ENCODE assay signal across 26 cellular contexts in genomic region chr13:49305824-49306425, GRCh38. TPM values are rescaled to one million over a fixed set of nuclear protein-coding genes. Genes with fewer than 3 reads are reported as not detected.
DNase-seq lines count a peak whose midpoint lies in the region; ATAC-seq and TF ChIP-seq lines count a peak whose summit lies in the region.
"Had no signal": no experiment of that assay in that cellular context is flagged by ENCODE, and none has a peak within 500 bp of the region (broad histone marks: within the 10 kb centered on the region; RNA-seq: fewer than 3 reads in every experiment).

No MANE protein-coding gene starts in this region.

- H3K9me3 Mint-ChIP-seq in neural progenitor cell, result no peaks in the 10 kb centered on the region
- H3K9me3 Mint-ChIP-seq: activated CD4-positive, alpha-beta memory T cell treated with anti-CD3 and anti-CD28 coated beads, Interleukin-2, amount 10 ng/mL, durations not matched to agents 7 days and 5 days; activated naive CD8-positive, alpha-beta T cell treated with anti-CD3 and anti-CD28 coated beads, Interleukin-2, amount 10 ng/mL, durations not matched to agents 7 days and 5 days; activated T-helper 2 cell treated with anti-CD3 and anti-CD28 coated beads, Interferon-gamma antibody, Interleukin-2, Interleukin-4, amounts not matched to agents 10 μg/mL and 5 μg/mL and 100 μg/mL, durations not matched to agents 14 hours and 24 hours and 36 hours; central memory CD8-positive, alpha-beta T cell; naive B cell; stimulated activated memory B cell treated with anti-CD40 and anti-IgM and Interleukin-4, amounts not matched to agents 10 μg/mL and 1 μg/mL and 100 μg/mL, for 72 hours had no signal

- no peaks in the 10 kb centered on the region for H3K36me3 ChIP-seq in neural progenitor cell
- peaks cover 0 to 12% (median 0%) of the 10 kb centered on the region in 3 donors for H3K36me3 ChIP-seq in tibial nerve
- no peaks in the 10 kb centered on the region for H3K36me3 ChIP-seq in Peyer's patch
- H3K36me3 ChIP-seq: HAP-1, transverse colon had no signal

- no peaks in the 10 kb centered on the region for H3K27me3 ChIP-seq in neural progenitor cell
- H3K27me3 ChIP-seq in tibial nerve, result no peaks in the 10 kb centered on the region
- H3K27me3 ChIP-seq in Peyer's patch, result no peaks in the 10 kb centered on the region
- H3K27me3 ChIP-seq: heart right ventricle, transverse colon had no signal

- peak in 1 of 2 donors; percentile 54 for TF ChIP-seq EP300 in tibial nerve (IDR thresholded peaks at IDR 0.05)

- H3K79me2 ChIP-seq in neural progenitor cell (ENCODE audit: low read depth), result no peaks in the 10 kb centered on the region

- peaks cover 21% of the 10 kb centered on the region for H3K4me1 Mint-ChIP-seq in T-helper 17 cell
- H3K4me1 Mint-ChIP-seq in neural progenitor cell, result peaks cover 34% of the 10 kb centered on the region

- H3K27me3 Mint-ChIP-seq in T-helper 17 cell (no peaks in the 10 kb centered on the region), neural progenitor cell (ENCODE audit: insufficient read depth, low read depth) (peaks cover 8% of the 10 kb centered on the region)
- H3K27me3 Mint-ChIP-seq: activated CD4-positive, alpha-beta memory T cell treated with anti-CD3 and anti-CD28 coated beads, Interleukin-2, amount 10 ng/mL, durations not matched to agents 7 days and 5 days; central memory CD8-positive, alpha-beta T cell; naive B cell; stimulated activated memory B cell treated with anti-CD40 and anti-IgM and Interleukin-4, amounts not matched to agents 10 μg/mL and 1 μg/mL and 100 μg/mL, for 72 hours had no signal

- H3F3A ChIP-seq in neural progenitor cell (ENCODE audit: low read depth), result no peaks in the 10 kb centered on the region

- H2AFZ ChIP-seq in neural progenitor cell (replicated peaks), result no peak overlapping the region

- TF ChIP-seq POLR2A in tibial nerve (IDR thresholded peaks at IDR 0.05), result no peak
- TF ChIP-seq POLR2A in Peyer's patch (IDR thresholded peaks at IDR 0.05), result no peak

- H3K27ac Mint-ChIP-seq in T-helper 17 cell, result peak overlapping the region; percentile 39
- peak overlapping the region; percentile 44 for H3K27ac Mint-ChIP-seq in neural progenitor cell
- H3K27ac Mint-ChIP-seq: activated CD4-positive, alpha-beta memory T cell treated with anti-CD3 and anti-CD28 coated beads, Interleukin-2, amount 10 ng/mL, durations not matched to agents 7 days and 5 days; activated naive CD8-positive, alpha-beta T cell treated with anti-CD3 and anti-CD28 coated beads, Interleukin-2, amount 10 ng/mL, durations not matched to agents 7 days and 5 days; activated T-helper 2 cell treated with anti-CD3 and anti-CD28 coated beads, Interferon-gamma antibody, Interleukin-2, Interleukin-4, amounts not matched to agents 10 μg/mL and 5 μg/mL and 100 μg/mL, durations not matched to agents 14 hours and 24 hours and 36 hours; stimulated activated memory B cell treated with anti-CD40 and anti-IgM and Interleukin-4, amounts not matched to agents 10 μg/mL and 1 μg/mL and 100 μg/mL, for 72 hours had no signal

- H3K36me3 Mint-ChIP-seq in T-helper 17 cell (ENCODE audit: low read depth) (peaks cover 2% of the 10 kb centered on the region), neural progenitor cell (no peaks in the 10 kb centered on the region)
- H3K36me3 Mint-ChIP-seq: activated naive CD8-positive, alpha-beta T cell treated with anti-CD3 and anti-CD28 coated beads, Interleukin-2, amount 10 ng/mL, durations not matched to agents 7 days and 5 days; naive B cell had no signal

- H3K4me2 ChIP-seq in neural progenitor cell, result no peak overlapping the region

- 70 to 79% methylated on average over 15 of the region's 15 CpGs for WGBS in tibial nerve, 2 donors

- TF ChIP-seq CTCF in neural progenitor cell (IDR thresholded peaks at IDR 0.05) (no peak), tibial nerve (IDR thresholded peaks at IDR 0.05) (no peak), Peyer's patch (IDR thresholded peaks at IDR 0.05) (no peak)

- no peak overlapping the region for H3K9ac ChIP-seq in neural progenitor cell

- H3K4me1 ChIP-seq in neural progenitor cell (no peaks in the 10 kb centered on the region), tibial nerve (peaks cover 3 to 99% (median 58%) of the 10 kb centered on the region in 4 donors), Peyer's patch (peaks cover 0 to 24% (median 2%) of the 10 kb centered on the region in 4 donors)
- H3K4me1 ChIP-seq: HAP-1 had no signal

- H3K9me3 ChIP-seq in T-helper 17 cell (ENCODE audit: control insufficient read depth, low read length, poor library complexity, severe bottlenecking) (no peaks in the 10 kb centered on the region), neural progenitor cell (ENCODE audit: low read depth) (no peaks in the 10 kb centered on the region), tibial nerve (no peaks in the 10 kb centered on the region), Peyer's patch (no peaks in the 10 kb centered on the region)
- H3K9me3 ChIP-seq: HAP-1, heart right ventricle, transverse colon had no signal

- H3K27ac ChIP-seq in neural progenitor cell (no peak overlapping the region), tibial nerve (peak overlapping the region; percentile 65 to 95 (median 91)), Peyer's patch (no peak overlapping the region)

- no peaks in the 10 kb centered on the region for H4K20me1 ChIP-seq in neural progenitor cell (ENCODE audit: low read depth)

- no peak overlapping the region for H3K4me3 ChIP-seq in neural progenitor cell
- no peak overlapping the region for H3K4me3 ChIP-seq in tibial nerve
- no peak overlapping the region for H3K4me3 ChIP-seq in Peyer's patch
- H3K4me3 ChIP-seq: HAP-1, heart right ventricle, transverse colon had no signal

- no peak for ATAC-seq in T-helper 17 cell
- ATAC-seq in HG03025 (IDR thresholded peaks at IDR 0.05; ENCODE audit: low FRiP score, unreplicated experiment), result no peak
- no peak for ATAC-seq in HG03460 (IDR thresholded peaks at IDR 0.05; ENCODE audit: unreplicated experiment)
- ATAC-seq: activated CD4-positive, CD25-positive, alpha-beta regulatory T cell treated with anti-CD3 and anti-CD28 coated beads, Interleukin-2, amount 50 U/mL, for 24 hours; heart right ventricle; left cardiac atrium; stimulated activated memory B cell treated with anti-CD40 and anti-IgM and Interleukin-4, amounts not matched to agents 10 μg/mL and 1 μg/mL and 100 μg/mL, for 72 hours had no signal

- H3K4me3 Mint-ChIP-seq in T-helper 17 cell (no peak overlapping the region), neural progenitor cell (no peak overlapping the region)
- H3K4me3 Mint-ChIP-seq: activated CD4-positive, alpha-beta memory T cell treated with anti-CD3 and anti-CD28 coated beads, Interleukin-2, amount 10 ng/mL, durations not matched to agents 7 days and 5 days; activated naive CD8-positive, alpha-beta T cell treated with anti-CD3 and anti-CD28 coated beads, Interleukin-2, amount 10 ng/mL, durations not matched to agents 7 days and 5 days; central memory CD8-positive, alpha-beta T cell; naive B cell; stimulated activated memory B cell treated with anti-CD40 and anti-IgM and Interleukin-4, amounts not matched to agents 10 μg/mL and 1 μg/mL and 100 μg/mL, for 72 hours had no signal

- DNase-seq in NCI-H1417 (lab: John Stamatoyannopoulos, UW), result peak in 2 of 3 experiments; percentile 45 to 47
- DNase-seq in NCI-H1417 treated with DMSO at 0.1 percent for 48 hours (lab: John Stamatoyannopoulos, UW), result no peak
- no peak for DNase-seq in T-helper 17 cell
- no peak for DNase-seq in neural progenitor cell (ENCODE audit: low spot score)
- no peak for DNase-seq in tibial nerve (ENCODE audit: low spot score in 2 of 2)
- DNase-seq in Peyer's patch, result no peak
- DNase-seq: activated CD4-positive, alpha-beta memory T cell treated with anti-CD3 and anti-CD28 coated beads, Interleukin-2, amount 10 ng/mL, durations not matched to agents 7 days and 5 days; activated naive CD8-positive, alpha-beta T cell treated with anti-CD3 and anti-CD28 coated beads, Interleukin-2, amount 10 ng/mL, durations not matched to agents 7 days and 5 days; AML-193; heart right ventricle; left cardiac atrium; MV-4-11; naive B cell; NCI-H2029; NCI-H345; SHP77 treated with DMSO at 0.1 percent for 48 hours; stimulated activated CD4-positive, alpha-beta T cell treated with anti-CD3 and anti-CD28 coated beads, Interleukin-4, amount 100 ng/mL, for 1 hour; SW 1271; transverse colon had no signal

RNA-seq across cellular contexts. Expression of gene CDADC1, which starts 58.2 kb away (rescaled TPM):
- total RNA-seq in T-helper 17 cell (10 to 100 TPM; 16.5 to 18.6 TPM), neural progenitor cell (ENCODE audit: low replicate concordance) (1.7 and 2.9 TPM in 2 replicates), tibial nerve (10 to 100 TPM in 3 of 4 donors, 1 to 10 TPM in 1; 9.0 to 19.5 (median 14.1) TPM), Peyer's patch (1 to 10 TPM; 4.7 to 9.2 (median 7.1) TPM)

Comparison
In these comparisons a context has a peak if more than half of its experiments do, and no peak if none do; other contexts are left out.
1. DNase-seq: peak in NCI-H1417 (2 of 3); none in NCI-H1417 treated with DMSO at 0.1 percent for 48 hours (single experiment), T-helper 17 cell (0 of 3), neural progenitor cell (single experiment), tibial nerve (0 of 2) and Peyer's patch (0 of 3).
2. H3K27ac ChIP-seq: peak in tibial nerve (4 of 4); none in neural progenitor cell (single experiment) and Peyer's patch (0 of 4).